ENCODE assay signal across 15 cellular contexts in genomic region chr16:10835281-10835931, GRCh38. TPM values are rescaled to one million over a fixed set of nuclear protein-coding genes. Genes with fewer than 3 reads are reported as not detected.
DNase-seq lines count a peak whose midpoint lies in the region; ATAC-seq, FAIRE-seq and TF ChIP-seq lines count a peak whose summit lies in the region.
"Had no signal": no experiment of that assay in that cellular context is flagged by ENCODE, and none has a peak within 500 bp of the region (broad histone marks: within the 10 kb centered on the region; RNA-seq: fewer than 3 reads in every experiment).

No MANE protein-coding gene starts in this region.

- H3K4me3 ChIP-seq in HepG2 (replicated peaks in 1 of 3; ENCODE audit: insufficient read depth in 1 of 3, low read depth in 2 of 3, low read length in 3 of 3), result no peak overlapping the region
- H3K4me3 ChIP-seq: ovary, SJSA1 had no signal

- peaks cover 4% of the 10 kb centered on the region for H3K4me1 Mint-ChIP-seq in activated naive CD8-positive, alpha-beta T cell treated with anti-CD3 and anti-CD28 coated beads for 36 hours

- no peaks in the 10 kb centered on the region for H3K9me3 ChIP-seq in HepG2 (ENCODE audit: low read length)
- H3K9me3 ChIP-seq: ovary, SJSA1 had no signal

- no peaks in the 10 kb centered on the region for H4K20me1 ChIP-seq in HepG2 (ENCODE audit: insufficient read depth, low read length)

- CTCF ChIA-PET in HepG2 (lab: Yijun Ruan, JAX; ENCODE audit: low intra/inter-chr PET ratio, low total read pairs), result no interaction called here

- TF ChIP-seq EP300 in HepG2 (IDR thresholded peaks at IDR 0.05; ENCODE audit: low read depth in 2 of 2, low read length in 2 of 2) (no peak), HepG2 (CRISPR knock-in tag; IDR thresholded peaks at IDR 0.05; ENCODE audit: borderline replicate concordance) (no peak)

- in situ Hi-C loops in HepG2 (cut with HindIII; ENCODE audit: extremely low pct_ligation_motif_present, low pct_unique_long_range_greater_than_20kb), result no loop called here

- H3K36me3 ChIP-seq in HepG2 (replicated peaks in 1 of 2; ENCODE audit: control insufficient read depth in 1 of 2, insufficient read depth in 2 of 2, low read length in 2 of 2), result no peaks in the 10 kb centered on the region
- H3K36me3 ChIP-seq: ovary, SJSA1, WERI-Rb-1 had no signal

- ATAC-seq in GM18907 (IDR thresholded peaks at IDR 0.05; ENCODE audit: unreplicated experiment) (peak; percentile 67), HG02852 (IDR thresholded peaks at IDR 0.05; ENCODE audit: unreplicated experiment) (peak; percentile 50), HepG2 (no peak)

- POLR2A ChIA-PET in HepG2 (lab: Yijun Ruan, JAX), result no interaction called here

- no peak overlapping the region for H2AFZ ChIP-seq in HepG2 (ENCODE audit: low read length)

- no peak overlapping the region for H3K9ac ChIP-seq in HepG2 (ENCODE audit: insufficient read depth, low read depth, low read length)

- no peaks in the 10 kb centered on the region for H3K79me2 ChIP-seq in HepG2 (ENCODE audit: insufficient read depth, low read length)

- H3K4me2 ChIP-seq in HepG2 (ENCODE audit: low read depth, low read length), result no peak overlapping the region

- peaks cover 0 to 13% of the 10 kb centered on the region in 2 experiments; a peak in 2 of 5 replicates for H3K27me3 ChIP-seq in HepG2 (ENCODE audit: control insufficient read depth in 1 of 2, insufficient read depth in 2 of 2, low read length in 2 of 2)
- H3K27me3 ChIP-seq: ovary, SJSA1 had no signal

- H3K9me3 Mint-ChIP-seq in activated naive CD8-positive, alpha-beta T cell treated with anti-CD3 and anti-CD28 coated beads for 36 hours, result peaks cover 2% of the 10 kb centered on the region

- no peak overlapping the region for H3K4me3 Mint-ChIP-seq in activated naive CD8-positive, alpha-beta T cell treated with anti-CD3 and anti-CD28 coated beads for 36 hours

- H3K4me1 ChIP-seq in HepG2 (ENCODE audit: insufficient read depth, low read length), result no peaks in the 10 kb centered on the region
- H3K4me1 ChIP-seq: SJSA1 had no signal

- no peak for TF ChIP-seq RAD21 in HepG2 (CRISPR knock-in tag; IDR thresholded peaks at IDR 0.05)

- no peak for TF ChIP-seq CTCF in HepG2 (CRISPR knock-in tag; IDR thresholded peaks at IDR 0.05)

- no peak overlapping the region for H3K27ac ChIP-seq in HepG2 (ENCODE audit: extremely low read length, insufficient read depth, low read length)
- H3K27ac ChIP-seq: ovary, SJSA1, WERI-Rb-1 had no signal

- FAIRE-seq in GM12891 (lab: Jason Lieb, UNC) (peak; percentile 93), HepG2 (lab: Jason Lieb, UNC) (no peak)

- intact Hi-C loops in HepG2 (cut with micrococcal nuclease; ENCODE audit: unreplicated experiment), result no loop called here

- TF ChIP-seq POLR2A in GM12891 (IDR thresholded peaks at IDR 0.05; ENCODE audit: low read depth, low read length) (no peak), HepG2 (IDR thresholded peaks at IDR 0.05; ENCODE audit: insufficient read depth in 1 of 2, low read depth in 2 of 2, low read length in 2 of 2) (no peak)

- DNase-seq in GM12891 (ENCODE audit: insufficient read length, low spot score) (no peak), HepG2 (ENCODE audit: low spot score) (no peak), NCI-H526 (lab: John Stamatoyannopoulos, UW) (no peak), SW480 (ENCODE audit: low spot score) (no peak)
- DNase-seq in activated naive CD8-positive, alpha-beta T cell treated with anti-CD3 and anti-CD28 coated beads for 36 hours, result peak; percentile 49
- DNase-seq in activated effector memory CD4-positive, alpha-beta T cell treated with Interleukin-2 at 50 U/mL for 16 hours, result no peak
- DNase-seq: C1 segment of cervical spinal cord, cortex of kidney, NCI-H1436 treated with DMSO at 0.1 percent for 48 hours, NCI-H69, ovary, WERI-Rb-1 had no signal

- H3K27ac Mint-ChIP-seq in activated naive CD8-positive, alpha-beta T cell treated with anti-CD3 and anti-CD28 coated beads for 36 hours, result no peak overlapping the region

- BruUV-seq in HepG2 (replicated peaks; lab: Mats Ljungman, UMichigan), result no TSS peak

- no peaks in the 10 kb centered on the region for H3K36me3 Mint-ChIP-seq in activated naive CD8-positive, alpha-beta T cell treated with anti-CD3 and anti-CD28 coated beads for 36 hours

- 27% methylated on average over 6 of the region's 7 CpGs for WGBS in HepG2 (ENCODE audit: low lambda C conversion rate)

- peaks cover 16% of the 10 kb centered on the region for H3K27me3 Mint-ChIP-seq in activated naive CD8-positive, alpha-beta T cell treated with anti-CD3 and anti-CD28 coated beads for 36 hours

TF ChIP-seq in GM12891, 5 proteins besides CTCF, POLR2A, EP300 and RAD21:
- TF ChIP-seq TAF1 (IDR thresholded peaks at IDR 0.05; ENCODE audit: low read depth, low read length) (no peak), PAX5 (IDR thresholded peaks at IDR 0.05; ENCODE audit: insufficient read depth, low read length, severe bottlenecking) (peak; percentile 87), SPI1 (IDR thresholded peaks at IDR 0.05; ENCODE audit: low read depth, low read length) (no peak), POU2F2 (IDR thresholded peaks at IDR 0.05; ENCODE audit: low read depth, low read length) (peak; percentile 70), POLR2AphosphoS5 (IDR thresholded peaks at IDR 0.05; ENCODE audit: low read depth, low read length) (no peak)

TF ChIP-seq in HepG2, 621 proteins besides CTCF, POLR2A, EP300 and RAD21 (continues in another document):
- no peak for TF ChIP-seq HES4 (CRISPR knock-in tag; IDR thresholded peaks at IDR 0.05; ENCODE audit: borderline replicate concordance)

RNA-seq across cellular contexts. Expression of gene TVP23A, which starts 16.8 kb away (rescaled TPM):
- 3.5 TPM for polyA plus RNA-seq in GM12891 (2012; ENCODE audit: low read depth, missing spikeins)
- not detected for total RNA-seq in activated naive CD8-positive, alpha-beta T cell treated with anti-CD3 and anti-CD28 coated beads for 36 hours
- total RNA-seq in HepG2 (2016; rRNA removed; fragmentation: Illumina TruSeq; extraction: Trizol), result not detected in 2 replicates
- total RNA-seq in HepG2 (2016; cell fraction: cytosol; rRNA removed; fragmentation: Illumina TruSeq; extraction: Trizol; ENCODE audit: low read depth), result not detected in 2 replicates
- total RNA-seq in HepG2 (2016; cell fraction: insoluble cytoplasmic fraction; rRNA removed; fragmentation: Illumina TruSeq; extraction: Trizol), result 0.17 TPM in 1 of 2 replicates, not detected in the other
- total RNA-seq in HepG2 (2016; cell fraction: membrane; rRNA removed; fragmentation: Illumina TruSeq; extraction: Trizol), result not detected in 2 replicates
- total RNA-seq in HepG2 (2016; cell fraction: nucleus; rRNA removed; fragmentation: Illumina TruSeq; extraction: Trizol), result not detected in 2 replicates
- 0.01 TPM in 1 of 2 replicates, not detected in the other for polyA plus RNA-seq in HepG2 (2011; rRNA removed)
- not detected in 2 replicates for polyA plus RNA-seq in HepG2 (2011; cell fraction: cytosol; rRNA removed)
- not detected in 2 replicates for polyA plus RNA-seq in HepG2 (2011; cell fraction: nucleus; rRNA removed)
- 0.64 TPM in 2 replicates for polyA plus RNA-seq in HepG2 (2012)
- polyA plus RNA-seq in HepG2 (2016; cell fraction: cytosol; fragmentation: Illumina TruSeq; extraction: Trizol; ENCODE audit: low read depth), result not detected in 2 replicates
- polyA plus RNA-seq in HepG2 (2016; cell fraction: insoluble cytoplasmic fraction; fragmentation: Illumina TruSeq; extraction: Trizol; ENCODE audit: low read depth), result not detected in 2 replicates
- not detected in 2 replicates for polyA plus RNA-seq in HepG2 (2016; cell fraction: membrane; fragmentation: Illumina TruSeq; extraction: Trizol; ENCODE audit: low read depth)
- polyA plus RNA-seq in HepG2 (2016; cell fraction: nucleus; fragmentation: Illumina TruSeq; extraction: Trizol; ENCODE audit: insufficient read depth, low read depth), result not detected in 2 replicates
- polyA minus RNA-seq in HepG2 (2011; rRNA and poly(A)+ RNA removed; ENCODE audit: low replicate concordance), result not detected in 2 replicates
- not detected in 2 replicates for polyA minus RNA-seq in HepG2 (2011; cell fraction: cytosol; rRNA and poly(A)+ RNA removed)
- not detected in 2 replicates for polyA minus RNA-seq in HepG2 (2011; cell fraction: nucleus; rRNA and poly(A)+ RNA removed)
- total RNA-seq: SJSA1 had no signal

RNA-seq across cellular contexts. Expression of gene CIITA, which starts 41.6 kb away (rescaled TPM):
- polyA plus RNA-seq in GM12891 (2012; ENCODE audit: low read depth, missing spikeins), result 63.6 TPM
- 1 to 10 TPM; 1.4 to 1.5 TPM for total RNA-seq in activated naive CD8-positive, alpha-beta T cell treated with anti-CD3 and anti-CD28 coated beads for 36 hours
- 0.09 and 0.11 TPM in 2 replicates for total RNA-seq in HepG2 (2016; rRNA removed; fragmentation: Illumina TruSeq; extraction: Trizol)
- total RNA-seq in HepG2 (2016; cell fraction: cytosol; rRNA removed; fragmentation: Illumina TruSeq; extraction: Trizol; ENCODE audit: low read depth), result 0.09 TPM in 1 of 2 replicates, not detected in the other
- 0.10 and 0.13 TPM in 2 replicates for total RNA-seq in HepG2 (2016; cell fraction: insoluble cytoplasmic fraction; rRNA removed; fragmentation: Illumina TruSeq; extraction: Trizol)
- 0.09 and 0.21 TPM in 2 replicates for total RNA-seq in HepG2 (2016; cell fraction: membrane; rRNA removed; fragmentation: Illumina TruSeq; extraction: Trizol)
- 0.19 TPM in 1 of 2 replicates, not detected in the other for total RNA-seq in HepG2 (2016; cell fraction: nucleus; rRNA removed; fragmentation: Illumina TruSeq; extraction: Trizol)
- polyA plus RNA-seq in HepG2 (2011; rRNA removed), result 0.05 and 0.08 TPM in 2 replicates
- 0.10 and 0.11 TPM in 2 replicates for polyA plus RNA-seq in HepG2 (2011; cell fraction: cytosol; rRNA removed)
- polyA plus RNA-seq in HepG2 (2011; cell fraction: nucleus; rRNA removed), result 0.28 and 0.47 TPM in 2 replicates
- 0.36 and 0.56 TPM in 2 replicates for polyA plus RNA-seq in HepG2 (2012)
- polyA plus RNA-seq in HepG2 (2016; cell fraction: cytosol; fragmentation: Illumina TruSeq; extraction: Trizol; ENCODE audit: low read depth), result 0.11 and 0.14 TPM in 2 replicates
- 0.13 TPM in 1 of 2 replicates, not detected in the other for polyA plus RNA-seq in HepG2 (2016; cell fraction: insoluble cytoplasmic fraction; fragmentation: Illumina TruSeq; extraction: Trizol; ENCODE audit: low read depth)
- 0.24 TPM in 1 of 2 replicates, not detected in the other for polyA plus RNA-seq in HepG2 (2016; cell fraction: membrane; fragmentation: Illumina TruSeq; extraction: Trizol; ENCODE audit: low read depth)
- 0.15 TPM in 1 of 2 replicates, not detected in the other for polyA plus RNA-seq in HepG2 (2016; cell fraction: nucleus; fragmentation: Illumina TruSeq; extraction: Trizol; ENCODE audit: insufficient read depth, low read depth)
- polyA minus RNA-seq in HepG2 (2011; rRNA and poly(A)+ RNA removed; ENCODE audit: low replicate concordance), result 0.06 and 1.5 TPM in 2 replicates
- polyA minus RNA-seq in HepG2 (2011; cell fraction: cytosol; rRNA and poly(A)+ RNA removed), result 0.26 TPM in 1 of 2 replicates, not detected in the other
- 0.12 and 0.26 TPM in 2 replicates for polyA minus RNA-seq in HepG2 (2011; cell fraction: nucleus; rRNA and poly(A)+ RNA removed)
